ENCODE assay signal across 9 cellular contexts in the genomic region with DNA sequence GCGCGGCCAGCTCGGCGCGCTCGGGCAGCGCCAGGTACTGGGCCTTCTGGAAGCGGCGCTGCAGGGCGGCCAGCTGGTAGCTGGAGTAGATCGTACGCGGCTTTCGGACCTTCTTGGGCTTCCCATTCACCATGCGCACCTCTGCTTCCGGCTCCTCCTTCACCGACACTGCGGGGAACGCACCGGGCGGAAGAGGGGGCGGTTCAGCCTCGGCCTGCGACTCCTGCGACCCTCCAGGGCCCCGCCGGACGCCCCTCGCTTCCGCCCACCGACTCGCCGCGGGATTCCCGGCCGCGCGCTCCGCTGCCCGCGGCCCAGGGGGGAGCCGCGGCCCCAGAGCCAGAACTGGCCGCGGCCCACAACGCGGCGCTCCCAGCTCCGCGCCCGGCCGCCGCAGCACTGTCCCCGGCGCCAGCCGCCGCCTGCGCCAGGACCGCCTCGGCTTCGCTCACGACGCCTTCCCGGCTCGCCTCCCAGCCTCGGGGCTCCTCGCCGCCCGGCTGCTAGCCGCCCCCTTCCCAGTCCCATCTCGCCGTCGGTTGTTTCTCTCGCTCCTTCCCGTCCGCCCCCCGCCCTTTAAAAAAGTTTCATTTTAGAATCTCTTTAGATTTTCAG. TPM values are rescaled to one million over a fixed set of nuclear protein-coding genes. Genes with fewer than 3 reads are reported as not detected.
DNase-seq lines count a peak whose midpoint lies in the region; ATAC-seq, FAIRE-seq and TF ChIP-seq lines count a peak whose summit lies in the region.
"Had no signal": no experiment of that assay in that cellular context is flagged by ENCODE, and none has a peak within 500 bp of the region (broad histone marks: within the 10 kb centered on the region; RNA-seq: fewer than 3 reads in every experiment).

No MANE protein-coding gene starts in this region.

- H3K4me3 ChIP-seq in PC-9 (peak overlapping the region; percentile 63), mucosa of stomach (ENCODE audit: low read length) (no peak overlapping the region)
- H3K4me3 ChIP-seq in effector memory CD4-positive, alpha-beta T cell (ENCODE audit: insufficient read depth, low read depth, low read length, poor library complexity, severe bottlenecking) = peak overlapping the region; percentile 53
- H3K4me3 ChIP-seq: K562 had no signal

- DNase-seq in DMS53 treated with DMSO at 0.1 percent for 48 hours (lab: John Stamatoyannopoulos, UW; ENCODE audit: unreplicated experiment) (peak; percentile 23), PC-9 (no peak), RCC 7860 (ENCODE audit: low spot score) (no peak), mucosa of gallbladder (ENCODE audit: low spot score) (no peak)
- no peak for DNase-seq in effector memory CD4-positive, alpha-beta T cell

- H3K36me3 ChIP-seq in PC-9 (ENCODE audit: low read depth) (no peaks in the 10 kb centered on the region), mucosa of stomach (ENCODE audit: control insufficient read depth, insufficient read depth, low read length) (no peaks in the 10 kb centered on the region)
- H3K36me3 ChIP-seq in effector memory CD4-positive, alpha-beta T cell (ENCODE audit: control insufficient read depth, insufficient read depth, low read length) = no peaks in the 10 kb centered on the region

- H3K4me1 ChIP-seq in PC-9 (replicated peaks; ENCODE audit: insufficient read depth) (peaks cover 32% of the 10 kb centered on the region), mucosa of stomach (ENCODE audit: control insufficient read depth, insufficient read depth, low read length) (peaks cover 34% of the 10 kb centered on the region)
- peaks cover 29% of the 10 kb centered on the region for H3K4me1 ChIP-seq in effector memory CD4-positive, alpha-beta T cell (ENCODE audit: control insufficient read depth, insufficient read depth, low read length, poor library complexity, severe bottlenecking)

- POLR2A ChIA-PET in PC-9 (lab: Charles Lee; ENCODE audit: unreplicated experiment) = interaction anchor here (0.7 kb wide), 1 partner anchor 109 kb away, joined by 50 read pairs; no protein-coding TSS in a partner anchor

- H4K20me1 ChIP-seq in PC-9 (ENCODE audit: insufficient read depth) = no peaks in the 10 kb centered on the region

- peak overlapping the region; percentile 8 for H3K9ac ChIP-seq in mucosa of stomach (ENCODE audit: low read length)

- no peak for TF ChIP-seq CTCF in PC-9 (conservative IDR thresholded peaks at IDR 0.05)

- ATAC-seq in HG02610 (IDR thresholded peaks at IDR 0.05; ENCODE audit: unreplicated experiment) = no peak
- no peak for ATAC-seq in HG03097 (IDR thresholded peaks at IDR 0.05; ENCODE audit: low FRiP score, unreplicated experiment)
- ATAC-seq: K562 had no signal

- H2AFZ ChIP-seq in PC-9 = peak overlapping the region; percentile 71

- H3K27me3 ChIP-seq in PC-9 (ENCODE audit: insufficient read depth, low read depth) (peaks cover 7% of the 10 kb centered on the region; the same call in 1 of the 2 replicates), mucosa of stomach (ENCODE audit: control insufficient read depth, insufficient read depth, low read length) (peaks cover 89% of the 10 kb centered on the region)
- H3K27me3 ChIP-seq in effector memory CD4-positive, alpha-beta T cell (replicated peaks; ENCODE audit: control insufficient read depth, insufficient read depth, low read length, poor library complexity, severe bottlenecking) = peaks cover 47% of the 10 kb centered on the region

- CTCF ChIA-PET in PC-9 (lab: Charles Lee) = interaction anchor here (0.6 to 1.1 kb wide), 2 partner anchors 22 to 108 kb away, joined by 3 to 4 read pairs; no protein-coding TSS in a partner anchor

- H3K9me3 ChIP-seq in PC-9 (ENCODE audit: insufficient read depth, low read depth) (no peaks in the 10 kb centered on the region), mucosa of stomach (ENCODE audit: control insufficient read depth, low read length) (no peaks in the 10 kb centered on the region)
- no peaks in the 10 kb centered on the region for H3K9me3 ChIP-seq in effector memory CD4-positive, alpha-beta T cell (ENCODE audit: control insufficient read depth, low read length)

- intact Hi-C loops in PC-9 (cut with micrococcal nuclease; ENCODE audit: unreplicated experiment) = loop anchor here (10.0 kb wide), 1 partner anchor 579 kb away; a partner anchor contains a TSS

- BruUV-seq in PC-9 (replicated peaks; lab: Mats Ljungman, UMichigan) = no TSS peak

- H3K79me2 ChIP-seq in PC-9 (ENCODE audit: low read depth) = peaks cover 6% of the 10 kb centered on the region; the same call in 1 of the 2 replicates

- H3K9me2 ChIP-seq in PC-9 (ENCODE audit: insufficient read depth) = no peaks in the 10 kb centered on the region

- peaks cover 14% of the 10 kb centered on the region for H3F3A ChIP-seq in PC-9 (ENCODE audit: insufficient read depth, low read depth)

- H3K27ac ChIP-seq in PC-9 = no peak overlapping the region
- H3K27ac ChIP-seq in effector memory CD4-positive, alpha-beta T cell (ENCODE audit: insufficient read depth, low read length, poor library complexity, severe bottlenecking) = no peak overlapping the region

- no peak for FAIRE-seq in RCC 7860 (lab: Jason Lieb, UNC)
- FAIRE-seq: K562 had no signal

- H3K4me2 ChIP-seq in PC-9 = peak overlapping the region; percentile 94

RNA-seq across cellular contexts. Expression of a gene that starts 1.5 kb away (rescaled TPM):
- total RNA-seq in PC-9 (2021) (1.2 and 2.0 TPM in 2 replicates), mucosa of gallbladder (0.26 TPM)
- total RNA-seq: K562 had no signal

RNA-seq across cellular contexts. Expression of a gene that starts 24.5 kb away (rescaled TPM):
- 6.2 and 8.8 TPM in 2 replicates for total RNA-seq in PC-9 (2021)
- total RNA-seq in mucosa of gallbladder = not detected
